Comparison of ENCODE assay signal across 9 cellular contexts in genomic region chr16:47492428-47493357, GRCh38. TPM values are rescaled to one million over a fixed set of nuclear protein-coding genes. Genes with fewer than 3 reads are reported as not detected.
DNase-seq lines count a peak whose midpoint lies in the region; ATAC-seq, FAIRE-seq and TF ChIP-seq lines count a peak whose summit lies in the region.
"Had no signal": no experiment of that assay in that cellular context is flagged by ENCODE, and none has a peak within 500 bp of the region (broad histone marks: within the 10 kb centered on the region; RNA-seq: fewer than 3 reads in every experiment).

No MANE protein-coding gene starts in this region.

- no peak overlapping the region for H2BK12ac ChIP-seq in H1 (ENCODE audit: low read depth, low read length)

- H3K79me2 ChIP-seq in H1 (ENCODE audit: control insufficient read depth in 1 of 2, insufficient read depth in 2 of 2, low read length in 2 of 2): no peaks in the 10 kb centered on the region

- H3K4me3 ChIP-seq in HEK293 (ENCODE audit: low read depth, low read length) (no peak overlapping the region), H1 (ENCODE audit: extremely low read depth in 1 of 4, insufficient read depth in 2 of 4, low read depth in 3 of 4, low read length in 4 of 4) (no peak overlapping the region), SJCRH30 (no peak overlapping the region)

- H3K27me3 ChIP-seq in H1 (replicated peaks in 1 of 4; ENCODE audit: control insufficient read depth in 3 of 4, extremely low read depth in 1 of 4, insufficient read depth in 3 of 4, low read length in 3 of 4) (no peaks in the 10 kb centered on the region), SJCRH30 (no peaks in the 10 kb centered on the region; the same call in 1 of the 2 replicates)

- H3K36me3 Mint-ChIP-seq in nephron progenitor cell (ENCODE audit: low read depth): peaks cover 42% of the 10 kb centered on the region
- H3K36me3 Mint-ChIP-seq in activated CD8-positive, alpha-beta memory T cell treated with anti-CD3 and anti-CD28 coated beads, Interleukin-2, amount 10 ng/mL, durations not matched to agents 7 days and 5 days: peaks cover 37% of the 10 kb centered on the region

- H3K56ac ChIP-seq in H1 (replicated peaks; ENCODE audit: insufficient read length, low read depth, low read length): no peak overlapping the region

- no peak overlapping the region for H4K8ac ChIP-seq in H1 (ENCODE audit: extremely low read depth, insufficient read depth, low read length)

- ATAC-seq in activated CD8-positive, alpha-beta memory T cell treated with anti-CD3 and anti-CD28 coated beads, Interleukin-2, amount 10 ng/mL, durations not matched to agents 7 days and 5 days: no peak

- H4K20me1 ChIP-seq in H1 (replicated peaks in 1 of 2; ENCODE audit: control insufficient read depth in 1 of 2, insufficient read depth in 2 of 2, low read length in 2 of 2): no peaks in the 10 kb centered on the region

- no peak overlapping the region for H3K23ac ChIP-seq in H1 (ENCODE audit: insufficient read length)

- H3K9me3 Mint-ChIP-seq in nephron progenitor cell: peaks cover 37% of the 10 kb centered on the region
- peaks cover 8% of the 10 kb centered on the region for H3K9me3 Mint-ChIP-seq in activated CD8-positive, alpha-beta memory T cell treated with anti-CD3 and anti-CD28 coated beads, Interleukin-2, amount 10 ng/mL, durations not matched to agents 7 days and 5 days (ENCODE audit: low read depth)

- H3K9ac ChIP-seq in H1 (replicated peaks in 1 of 4; ENCODE audit: extremely low read depth in 1 of 4, low read depth in 3 of 4, low read length in 3 of 4): no peak overlapping the region

- no peak for TF ChIP-seq POLR2A in H1 (IDR thresholded peaks at IDR 0.05; ENCODE audit: control extremely low read depth in 1 of 2, low read depth in 2 of 2, low read length in 2 of 2)

- H3K4me1 ChIP-seq in HEK293 (ENCODE audit: control insufficient read depth, insufficient read depth, low read length): peaks cover 3% of the 10 kb centered on the region; the same call in 1 of the 2 replicates
- peaks cover 0 to 7% (median 4%) of the 10 kb centered on the region in 4 experiments; a peak in 4 of 7 replicates for H3K4me1 ChIP-seq in H1 (replicated peaks in 1 of 4; ENCODE audit: control insufficient read depth in 3 of 4, insufficient read depth in 4 of 4, low read length in 3 of 4)
- no peaks in the 10 kb centered on the region for H3K4me1 ChIP-seq in SJCRH30

- H2BK5ac ChIP-seq in H1 (ENCODE audit: low read depth, low read length): peak overlapping the region; percentile 48; the same call in 1 of the 2 replicates

- H3K27me3 Mint-ChIP-seq in nephron progenitor cell (ENCODE audit: low read depth, poor library complexity): no peaks in the 10 kb centered on the region
- H3K27me3 Mint-ChIP-seq in activated CD8-positive, alpha-beta memory T cell treated with anti-CD3 and anti-CD28 coated beads, Interleukin-2, amount 10 ng/mL, durations not matched to agents 7 days and 5 days: no peaks in the 10 kb centered on the region

- POLR2A ChIA-PET in HEK293 (lab: Yijun Ruan, JAX) (no interaction called here), H1 (lab: Charles Lee; ENCODE audit: partially characterized antibody) (no interaction called here)

- no peaks in the 10 kb centered on the region for H3K23me2 ChIP-seq in H1 (ENCODE audit: low read depth, low read length)

- H3K9me3 ChIP-seq in HEK293 (ENCODE audit: control insufficient read depth, insufficient read depth, low read depth, low read length) (no peaks in the 10 kb centered on the region), H1 (ENCODE audit: insufficient read depth in 2 of 2, low read depth in 1 of 2, low read length in 1 of 2) (peaks cover 17 to 20% of the 10 kb centered on the region in 2 experiments), SJCRH30 (replicated peaks) (peaks cover 11% of the 10 kb centered on the region)

- peak overlapping the region; percentile 3 for H3K4me3 Mint-ChIP-seq in nephron progenitor cell
- no peak overlapping the region for H3K4me3 Mint-ChIP-seq in activated CD8-positive, alpha-beta memory T cell treated with anti-CD3 and anti-CD28 coated beads, Interleukin-2, amount 10 ng/mL, durations not matched to agents 7 days and 5 days

- DNase-seq in activated CD4-positive, alpha-beta T cell treated with anti-CD3 and anti-CD28 coated beads for 48 hours: peak; percentile 32
- no peak for DNase-seq in activated CD4-positive, alpha-beta T cell treated with anti-CD3 and anti-CD28 coated beads, Interleukin-2, amount 50 U/mL, for 4 hours
- DNase-seq in NCI-H69 (lab: John Stamatoyannopoulos, UW) (peak; percentile 80), H1 (ENCODE audit: low read depth in 1 of 2, low spot score in 2 of 2) (no peak), nephron progenitor cell (no peak), SJCRH30 (no peak)
- no peak for DNase-seq in activated CD8-positive, alpha-beta memory T cell treated with anti-CD3 and anti-CD28 coated beads, Interleukin-2, amount 10 ng/mL, durations not matched to agents 7 days and 5 days

- peak overlapping the region; percentile 66 for H3K27ac Mint-ChIP-seq in nephron progenitor cell
- H3K27ac Mint-ChIP-seq in activated CD8-positive, alpha-beta memory T cell treated with anti-CD3 and anti-CD28 coated beads, Interleukin-2, amount 10 ng/mL, durations not matched to agents 7 days and 5 days: no peak overlapping the region

- peak overlapping the region in 1 of 2 experiments; percentile 25; a peak in 1 of 4 replicates for H3K4me2 ChIP-seq in H1 (ENCODE audit: insufficient read depth in 1 of 2, low read depth in 2 of 2, low read length in 2 of 2)

- no peak overlapping the region for H4K91ac ChIP-seq in H1 (replicated peaks; ENCODE audit: insufficient read length, low read length)

- 79% methylated on average over 10 of the region's 10 CpGs; no CpG with 5 or more reads in 1 of the 2 experiments for WGBS in H1 (ENCODE audit: extremely low coverage in 1 of 2, insufficient coverage in 1 of 2, insufficient read length in 1 of 2, insufficient replicate concordance in 2 of 2, low coverage in 1 of 2, low lambda C conversion rate in 2 of 2, missing lambda C conversion rate in 1 of 2), 2 experiments

- H3K4ac ChIP-seq in H1 (replicated peaks; ENCODE audit: insufficient read length, low read depth, low read length): no peak overlapping the region

- CTCF ChIA-PET in HEK293 (lab: Yijun Ruan, JAX): no interaction called here
- CTCF ChIA-PET in H1 (lab: Charles Lee; ENCODE audit: partially characterized antibody): interaction anchor here (0.6 to 1.3 kb wide), 4 partner anchors 31 to 463 kb away, joined by 3 to 6 read pairs (median 3); partner anchors contain the start of gene PHKB
- CTCF ChIA-PET in activated CD8-positive, alpha-beta memory T cell treated with anti-CD3 and anti-CD28 coated beads, Interleukin-2, amount 10 ng/mL, durations not matched to agents 7 days and 5 days (lab: Charles Lee): interaction anchor here (1.3 kb wide), 1 partner anchor 15 kb away, joined by 3 read pairs; no protein-coding TSS in a partner anchor

- H3K4me1 Mint-ChIP-seq in nephron progenitor cell: peaks cover 12% of the 10 kb centered on the region
- no peaks in the 10 kb centered on the region for H3K4me1 Mint-ChIP-seq in activated CD8-positive, alpha-beta memory T cell treated with anti-CD3 and anti-CD28 coated beads, Interleukin-2, amount 10 ng/mL, durations not matched to agents 7 days and 5 days

- no peak overlapping the region for H2BK120ac ChIP-seq in H1 (replicated peaks; ENCODE audit: low read depth, low read length)

- H2AFZ ChIP-seq in H1 (ENCODE audit: low read length): no peak overlapping the region

- H3K14ac ChIP-seq in H1 (ENCODE audit: insufficient read length): no peak overlapping the region

- TF ChIP-seq CTCF in HEK293 (tag by site-specific recombination; IDR thresholded peaks at IDR 0.05) (no peak), H1 (IDR thresholded peaks at IDR 0.05; ENCODE audit: control extremely low read depth in 1 of 3, insufficient read depth in 1 of 3, low read depth in 1 of 3, low read length in 3 of 3) (no peak), nephron progenitor cell (IDR thresholded peaks at IDR 0.05) (no peak)

- H2BK20ac ChIP-seq in H1 (ENCODE audit: low read length): no peak overlapping the region

- no peak overlapping the region for H4K5ac ChIP-seq in H1 (ENCODE audit: insufficient read length, low read depth, low read length)

- H3K27ac ChIP-seq in HEK293 (ENCODE audit: extremely low read depth, low read depth, low read length) (no peak overlapping the region), H1 (ENCODE audit: low read depth, low read length) (0 out of 2 replicates have a peak overlapping the region, but pooled peaks have one; percentile 25), SJCRH30 (no peak overlapping the region)

- H2AK5ac ChIP-seq in H1 (ENCODE audit: low read depth, low read length): no peak overlapping the region

- no peaks in the 10 kb centered on the region for H3K79me1 ChIP-seq in H1 (ENCODE audit: low read depth, low read length)

- FAIRE-seq in H1 (lab: Jason Lieb, UNC): no peak
- FAIRE-seq: astrocyte had no signal

- no peak for TF ChIP-seq EP300 in H1 (IDR thresholded peaks at IDR 0.05; ENCODE audit: borderline replicate concordance in 1 of 2, low read depth in 2 of 2, low read length in 2 of 2)

- H3K18ac ChIP-seq in H1 (ENCODE audit: extremely low read depth, low read length): 0 out of 2 replicates have a peak overlapping the region, but pooled peaks have one; percentile 29

- TF ChIP-seq RAD21 in H1 (IDR thresholded peaks at IDR 0.05 in 1 of 2, conservative IDR thresholded peaks at IDR 0.05 in 1 of 2; ENCODE audit: low read depth in 2 of 2, low read length in 2 of 2): no peak

- H2BK15ac ChIP-seq in H1 (ENCODE audit: low read length): no peak overlapping the region

- H3K36me3 ChIP-seq in HEK293 (ENCODE audit: control insufficient read depth in 2 of 2, insufficient read depth in 1 of 2, low read length in 2 of 2) (peaks cover 0 to 3% of the 10 kb centered on the region in 2 experiments; a peak in 1 of 3 replicates), H1 (ENCODE audit: control insufficient read depth in 2 of 4, insufficient read depth in 4 of 4, low read length in 3 of 4) (peaks cover 0 to 7% (median 2%) of the 10 kb centered on the region in 4 experiments; a peak in 3 of 8 replicates), SJCRH30 (no peaks in the 10 kb centered on the region)

RNA-seq across cellular contexts. Expression of gene PHKB, which starts 31.6 kb away (rescaled TPM):
- 38.3 TPM in 2 replicates for total RNA-seq in H1 (2021; fragmentation: NEBNext Ultra II Directional; extraction: Animal tissue kit (Norgen Biotek cat#: 25700))
- 13.6 and 18.6 TPM in 2 replicates for polyA plus RNA-seq in H1 (2011; rRNA removed)
- polyA plus RNA-seq in H1 (2011; cell fraction: cytosol; rRNA removed): 24.8 TPM
- polyA plus RNA-seq in H1 (2011; cell fraction: nucleus; rRNA removed): 16.9 TPM
- 21.7 to 29.4 TPM (median 24.3 TPM) in 4 replicates for polyA plus RNA-seq in H1 (2012, experiment 1 of 2)
- polyA plus RNA-seq in H1 (2012, experiment 2 of 2): 1.3 TPM
- 17.9 TPM for polyA plus RNA-seq in H1 (2013, experiment 1 of 2)
- polyA plus RNA-seq in H1 (2013, experiment 2 of 2): 18.6 TPM
- polyA minus RNA-seq in H1 (2011; rRNA and poly(A)+ RNA removed): 101 and 102 TPM in 2 replicates
- 37.1 TPM for polyA minus RNA-seq in H1 (2011; cell fraction: cytosol; rRNA and poly(A)+ RNA removed)
- polyA minus RNA-seq in H1 (2011; cell fraction: nucleus; rRNA and poly(A)+ RNA removed): 97.3 TPM
- 27.9 and 35.6 TPM in 2 replicates for total RNA-seq in SJCRH30 (2014; rRNA removed; shearing (Covaris generic))
- 10 to 100 TPM; 33.7 to 35.7 TPM for total RNA-seq in activated CD8-positive, alpha-beta memory T cell treated with anti-CD3 and anti-CD28 coated beads, Interleukin-2, amount 10 ng/mL, durations not matched to agents 7 days and 5 days

RNA-seq across cellular contexts. Expression of gene ITFG1, which starts 31.8 kb away (rescaled TPM):
- 18.8 and 22.2 TPM in 2 replicates for total RNA-seq in H1 (2021; fragmentation: NEBNext Ultra II Directional; extraction: Animal tissue kit (Norgen Biotek cat#: 25700))
- polyA plus RNA-seq in H1 (2011; rRNA removed): 7.1 and 13.8 TPM in 2 replicates
- polyA plus RNA-seq in H1 (2011; cell fraction: cytosol; rRNA removed): 13.9 TPM
- 8.4 TPM for polyA plus RNA-seq in H1 (2011; cell fraction: nucleus; rRNA removed)
- 10.3 to 16.5 TPM (median 11.1 TPM) in 4 replicates for polyA plus RNA-seq in H1 (2012, experiment 1 of 2)
- polyA plus RNA-seq in H1 (2012, experiment 2 of 2): 1.3 TPM
- 23.4 TPM for polyA plus RNA-seq in H1 (2013, experiment 1 of 2)
- polyA plus RNA-seq in H1 (2013, experiment 2 of 2): 32.3 TPM
- 13.5 and 29.0 TPM in 2 replicates for polyA minus RNA-seq in H1 (2011; rRNA and poly(A)+ RNA removed)
- polyA minus RNA-seq in H1 (2011; cell fraction: cytosol; rRNA and poly(A)+ RNA removed): 7.6 TPM
- 57.7 TPM for polyA minus RNA-seq in H1 (2011; cell fraction: nucleus; rRNA and poly(A)+ RNA removed)
- 27.5 and 28.3 TPM in 2 replicates for total RNA-seq in SJCRH30 (2014; rRNA removed; shearing (Covaris generic))
- 10 to 100 TPM; 22.1 to 25.4 TPM for total RNA-seq in activated CD8-positive, alpha-beta memory T cell treated with anti-CD3 and anti-CD28 coated beads, Interleukin-2, amount 10 ng/mL, durations not matched to agents 7 days and 5 days

Comparison
In these comparisons a context has a peak if more than half of its experiments do, and no peak if none do; other contexts are left out.
1. DNase-seq: peak in activated CD4-positive, alpha-beta T cell treated with anti-CD3 and anti-CD28 coated beads for 48 hours (single experiment) and NCI-H69 (single experiment); none in activated CD4-positive, alpha-beta T cell treated with anti-CD3 and anti-CD28 coated beads, Interleukin-2, amount 50 U/mL, for 4 hours (0 of 2), H1 (0 of 2), nephron progenitor cell (single experiment), SJCRH30 (0 of 2) and activated CD8-positive, alpha-beta memory T cell treated with anti-CD3 and anti-CD28 coated beads, Interleukin-2, amount 10 ng/mL, durations not matched to agents 7 days and 5 days (single experiment).